In the genomic region with DNA sequence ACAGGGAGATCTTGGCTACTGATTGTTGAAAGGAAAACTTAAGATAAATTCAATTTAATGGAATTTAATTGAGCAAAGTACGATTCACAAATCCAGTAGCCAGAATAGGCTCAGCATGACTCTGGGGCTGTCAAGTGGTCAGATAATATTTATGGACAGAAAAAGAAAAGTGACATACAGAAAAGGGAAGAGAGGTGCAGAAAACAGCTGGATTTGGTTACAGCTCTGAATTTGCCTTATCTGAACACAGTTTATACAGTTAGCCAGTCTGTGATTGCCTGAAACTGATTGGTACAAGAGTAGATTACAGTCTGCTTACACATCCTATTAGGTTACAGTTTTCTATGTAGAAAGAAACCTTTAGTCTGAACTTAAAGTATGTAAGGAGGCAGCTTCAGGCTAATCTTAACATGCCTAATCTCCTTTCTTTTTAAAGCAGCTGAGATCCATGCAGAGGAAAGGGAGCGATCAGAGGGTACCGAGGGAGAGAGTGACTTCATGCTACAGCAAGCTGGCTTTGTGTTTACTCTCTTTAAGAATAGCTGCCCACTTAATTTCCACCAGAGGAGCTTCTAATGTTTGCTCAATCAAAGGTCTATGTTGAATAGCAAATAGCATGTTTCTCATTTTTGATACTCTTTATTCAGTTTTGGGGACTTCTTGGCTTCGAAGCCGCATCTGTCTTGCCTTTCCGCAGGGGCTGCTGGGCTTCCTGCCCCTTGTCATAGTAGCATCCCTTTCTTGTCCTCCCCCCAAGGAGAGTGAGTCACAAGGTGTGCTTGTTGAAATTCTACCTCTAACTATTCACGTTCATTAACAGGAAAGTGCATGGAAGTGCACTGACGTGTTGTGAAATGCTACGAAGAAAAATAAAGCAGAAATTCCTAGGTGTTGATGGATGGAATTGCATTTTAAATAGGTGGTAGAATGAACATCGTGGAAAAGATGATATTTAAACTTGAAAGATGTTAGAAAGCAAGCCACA, we compare ENCODE assay signal across 18 cellular contexts.
"Had no signal": no experiment of that assay in that cellular context is flagged by ENCODE, and none has a peak within 500 bp of the region (broad histone marks: within the 10 kb centered on the region; RNA-seq: fewer than 3 reads in every experiment).

No MANE protein-coding gene starts in this region.

- ATAC-seq: activated CD8-positive, alpha-beta memory T cell treated with anti-CD3 and anti-CD28 coated beads, Interleukin-2, amount 10 ng/mL, durations not matched to agents 7 days and 5 days; activated naive CD4-positive, alpha-beta T cell treated with anti-CD3 and anti-CD28 coated beads, Interleukin-2, amount 50 U/mL, for 72 hours; body of pancreas; gastrocnemius medialis; left ventricle myocardium superior had no signal

- H2AFZ ChIP-seq: parathyroid adenoma had no signal

- H3K9ac ChIP-seq: parathyroid adenoma had no signal

- H3K9me3 ChIP-seq: body of pancreas, gastrocnemius medialis, thoracic aorta had no signal

- H3K79me2 ChIP-seq: parathyroid adenoma had no signal

- H3K4me3 ChIP-seq: body of pancreas, gastrocnemius medialis, stomach, thoracic aorta had no signal

- H3K27ac ChIP-seq: body of pancreas, epithelial cell of prostate, gastrocnemius medialis, parathyroid adenoma, stomach, thoracic aorta had no signal

- H3K36me3 ChIP-seq: gastrocnemius medialis, stomach, thoracic aorta had no signal

- H3K4me1 ChIP-seq: body of pancreas, gastrocnemius medialis, parathyroid adenoma, stomach had no signal

- DNase-seq: activated CD4-positive, alpha-beta T cell treated with anti-CD3 and anti-CD28 coated beads for 1 hour; activated CD4-positive, alpha-beta T cell treated with anti-CD3 and anti-CD28 coated beads, Interleukin-2, amount 50 U/mL, for 48 hours; activated CD8-positive, alpha-beta memory T cell treated with anti-CD3 and anti-CD28 coated beads, Interleukin-2, amount 10 ng/mL, durations not matched to agents 7 days and 5 days; activated effector memory CD4-positive, alpha-beta T cell treated with anti-CD3 and anti-CD28 coated beads, Interleukin-2, amount 50 U/mL, for 16 hours; activated T-cell treated with anti-CD3 and anti-CD28 coated beads, Interleukin-2, amount 50 U/mL, for 24 hours; amniotic stem cell; body of pancreas; cortex of kidney; effector CD8-positive, alpha-beta T cell; gastrocnemius medialis; kidney; left ventricle myocardium superior; retina; stomach had no signal

- H3K27me3 ChIP-seq: body of pancreas, gastrocnemius medialis, stomach had no signal
